ENCODE assay signal across 8 cellular contexts in the genomic region with DNA sequence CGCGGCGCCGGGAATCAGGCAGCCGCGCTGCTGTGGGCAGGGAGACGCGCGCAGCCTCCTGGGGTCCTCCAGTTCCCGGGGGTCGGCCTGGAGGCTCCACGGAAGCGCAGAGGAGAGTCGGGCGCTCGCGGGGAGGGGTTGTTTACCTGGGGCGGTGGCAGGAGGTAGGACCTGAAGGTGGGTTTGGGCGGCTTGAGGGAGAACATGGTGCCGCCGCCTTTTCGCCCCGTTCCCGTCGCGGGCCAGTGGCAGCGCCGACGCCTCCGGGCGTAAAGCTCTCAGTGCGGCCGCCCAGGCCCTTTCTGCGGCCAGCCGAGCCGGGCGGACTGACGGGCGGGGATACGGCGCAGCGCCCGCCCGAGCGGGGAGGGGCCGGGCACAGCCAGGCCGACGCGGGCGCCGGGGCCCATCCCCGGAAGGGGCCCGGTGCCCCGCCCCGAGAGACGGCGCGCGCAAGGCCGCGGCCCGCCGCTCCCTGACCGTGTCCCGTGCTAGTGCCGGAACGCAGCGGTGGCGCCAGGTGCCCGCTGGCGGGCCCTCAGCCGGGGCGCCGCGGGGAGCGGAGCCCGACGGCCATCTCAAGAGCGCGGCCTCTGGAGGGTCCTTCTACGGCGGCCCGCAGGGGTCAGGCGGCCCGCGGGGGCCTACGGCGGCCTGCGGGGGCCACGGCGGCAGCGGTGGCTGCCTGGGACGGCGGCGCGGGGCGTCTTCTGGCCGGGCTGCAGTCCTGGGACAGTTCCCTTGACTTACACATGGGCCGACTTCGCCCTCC. TPM values are rescaled to one million over a fixed set of nuclear protein-coding genes. Genes with fewer than 3 reads are reported as not detected.
A peak's percentile ranks its signal among the peaks of the same experiment; 100 is the strongest.
DNase-seq lines count a peak whose midpoint lies in the region; ATAC-seq lines count a peak whose summit lies in the region.

A gene with protein sequence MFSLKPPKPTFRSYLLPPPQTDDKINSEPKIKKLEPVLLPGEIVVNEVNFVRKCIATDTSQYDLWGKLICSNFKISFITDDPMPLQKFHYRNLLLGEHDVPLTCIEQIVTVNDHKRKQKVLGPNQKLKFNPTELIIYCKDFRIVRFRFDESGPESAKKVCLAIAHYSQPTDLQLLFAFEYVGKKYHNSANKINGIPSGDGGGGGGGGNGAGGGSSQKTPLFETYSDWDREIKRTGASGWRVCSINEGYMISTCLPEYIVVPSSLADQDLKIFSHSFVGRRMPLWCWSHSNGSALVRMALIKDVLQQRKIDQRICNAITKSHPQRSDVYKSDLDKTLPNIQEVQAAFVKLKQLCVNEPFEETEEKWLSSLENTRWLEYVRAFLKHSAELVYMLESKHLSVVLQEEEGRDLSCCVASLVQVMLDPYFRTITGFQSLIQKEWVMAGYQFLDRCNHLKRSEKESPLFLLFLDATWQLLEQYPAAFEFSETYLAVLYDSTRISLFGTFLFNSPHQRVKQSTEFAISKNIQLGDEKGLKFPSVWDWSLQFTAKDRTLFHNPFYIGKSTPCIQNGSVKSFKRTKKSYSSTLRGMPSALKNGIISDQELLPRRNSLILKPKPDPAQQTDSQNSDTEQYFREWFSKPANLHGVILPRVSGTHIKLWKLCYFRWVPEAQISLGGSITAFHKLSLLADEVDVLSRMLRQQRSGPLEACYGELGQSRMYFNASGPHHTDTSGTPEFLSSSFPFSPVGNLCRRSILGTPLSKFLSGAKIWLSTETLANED (minus strand): TSS at position 328 of the 772 bp plus-strand sequence. CDS start 122 bp downstream, at position 206.

- H3K4me1 Mint-ChIP-seq in activated T-cell treated with anti-CD3 and anti-CD28 coated beads, Interleukin-2, amount 50 U/mL, for 24 hours (ENCODE audit: low read depth) = peaks cover 33% of the 10 kb centered on the region

- H3K36me3 Mint-ChIP-seq in activated T-cell treated with anti-CD3 and anti-CD28 coated beads, Interleukin-2, amount 50 U/mL, for 24 hours (ENCODE audit: low read depth) = peaks cover 17% of the 10 kb centered on the region

- H3K27me3 Mint-ChIP-seq in activated T-cell treated with anti-CD3 and anti-CD28 coated beads, Interleukin-2, amount 50 U/mL, for 24 hours = no peaks in the 10 kb centered on the region

- peak within 1 kb of the TSS; percentile 89 for H3K27ac Mint-ChIP-seq in activated T-cell treated with anti-CD3 and anti-CD28 coated beads, Interleukin-2, amount 50 U/mL, for 24 hours

- H3K4me3 Mint-ChIP-seq in activated T-cell treated with anti-CD3 and anti-CD28 coated beads, Interleukin-2, amount 50 U/mL, for 24 hours = peak within 1 kb of the TSS; percentile 90

- no peaks in the 10 kb centered on the region for H3K9me3 Mint-ChIP-seq in activated T-cell treated with anti-CD3 and anti-CD28 coated beads, Interleukin-2, amount 50 U/mL, for 24 hours

- peak in 12 of 14 donors; percentile 65 to 91 (median 83) for DNase-seq in C1 segment of cervical spinal cord (lab: John Stamatoyannopoulos, UW)
- DNase-seq in GM19238 (ENCODE audit: insufficient read length, low spot score) = peak; percentile 85
- peak; percentile 84 for DNase-seq in OCI-M1 (lab: John Stamatoyannopoulos, UW)
- DNase-seq in activated T-cell treated with anti-CD3 and anti-CD28 coated beads, Interleukin-2, amount 50 U/mL, for 24 hours = peak; percentile 87
- DNase-seq in myocyte (ENCODE audit: low read depth) = peak; percentile 76
- DNase-seq in stimulated activated CD8-positive, alpha-beta memory T cell treated with anti-CD3 and anti-CD28 coated beads, Interleukin-7, amount 100 ng/mL, for 4 hours (ENCODE audit: low read depth in 2 of 2) = peak; percentile 13 to 70

- peak; percentile 92 for ATAC-seq in HG03432 (IDR thresholded peaks at IDR 0.05; ENCODE audit: unreplicated experiment)
- peak; percentile 98 for ATAC-seq in esophagus mucosa

RNA-seq across cellular contexts. Expression of the gene that starts here (rescaled TPM):
- 19.1 TPM for total RNA-seq in esophagus mucosa
- 15.2 and 17.5 TPM in 2 replicates for total RNA-seq in myocyte
- polyA plus RNA-seq in myocyte (2012) = 5.9 TPM

Comparison
In these comparisons a context has a peak if more than half of its experiments do, and no peak if none do; other contexts are left out.
1. Peak in every context shown above with its lines: DNase-seq and ATAC-seq.